In genomic region chrX:100695302-100695701, GRCh38 we compare ENCODE assay signal across 23 cellular contexts. TPM values are rescaled to one million over a fixed set of nuclear protein-coding genes. Genes with fewer than 3 reads are reported as not detected.
DNase-seq lines count a peak whose midpoint lies in the region; ATAC-seq and TF ChIP-seq lines count a peak whose summit lies in the region.
"Had no signal": no experiment of that assay in that cellular context is flagged by ENCODE, and none has a peak within 500 bp of the region (broad histone marks: within the 10 kb centered on the region; RNA-seq: fewer than 3 reads in every experiment).

No MANE protein-coding gene starts in this region.

- no peaks in the 10 kb centered on the region for H3K36me3 Mint-ChIP-seq in HFFc6 (ENCODE audit: low read depth)
- H3K36me3 Mint-ChIP-seq: brain; CD14-positive monocyte; naive thymus-derived CD8-positive, alpha-beta T cell had no signal

- no peaks in the 10 kb centered on the region for H3K9me3 Mint-ChIP-seq in HFFc6
- H3K9me3 Mint-ChIP-seq: activated CD4-positive, alpha-beta T cell treated with anti-CD3 and anti-CD28 coated beads, Interleukin-2, amount 10 ng/mL, durations not matched to agents 7 days and 5 days; naive thymus-derived CD8-positive, alpha-beta T cell had no signal

- peaks cover 13% of the 10 kb centered on the region for H3K4me1 Mint-ChIP-seq in HFFc6 (ENCODE audit: low read depth)
- H3K4me1 Mint-ChIP-seq: activated CD4-positive, alpha-beta T cell treated with anti-CD3 and anti-CD28 coated beads, Interleukin-2, amount 10 ng/mL, durations not matched to agents 7 days and 5 days; brain; CD14-positive monocyte; naive thymus-derived CD8-positive, alpha-beta T cell; T-helper 17 cell had no signal

- ATAC-seq in esophagus mucosa, result peak; percentile 13
- ATAC-seq: HCT116; left ventricle myocardium superior; naive thymus-derived CD8-positive, alpha-beta T cell; T-helper 17 cell had no signal

- no peak overlapping the region for H3K27ac Mint-ChIP-seq in HFFc6
- H3K27ac Mint-ChIP-seq: activated CD4-positive, alpha-beta T cell treated with anti-CD3 and anti-CD28 coated beads, Interleukin-2, amount 10 ng/mL, durations not matched to agents 7 days and 5 days; CD14-positive monocyte; naive thymus-derived CD8-positive, alpha-beta T cell; T-helper 17 cell had no signal

- peak; percentile 25 for DNase-seq in activated CD4-positive, alpha-beta T cell treated with anti-CD3 and anti-CD28 coated beads for 48 hours
- DNase-seq in activated CD4-positive, alpha-beta T cell treated with anti-CD3 and anti-CD28 coated beads for 1 hour, result no peak
- DNase-seq in DMS53 (lab: John Stamatoyannopoulos, UW) (peak; percentile 84), NCI-H1930 (lab: John Stamatoyannopoulos, UW) (peak; percentile 37), HFFc6 (no peak), kidney glomerular epithelial cell (lab: John Stamatoyannopoulos, UW) (no peak)
- DNase-seq: activated CD4-positive, alpha-beta T cell treated with anti-CD3 and anti-CD28 coated beads, Interleukin-2, amount 10 ng/mL, durations not matched to agents 7 days and 5 days; activated effector memory CD4-positive, alpha-beta T cell treated with Interleukin-2 at 50 U/mL for 16 hours; EL; hippocampal formation; left ventricle myocardium superior; midbrain; naive thymus-derived CD8-positive, alpha-beta T cell; NCI-H1048; NCI-H2081 treated with DMSO at 0.1 percent for 48 hours; NCI-H524 treated with DMSO at 0.1 percent for 48 hours; stimulated activated CD4-positive, alpha-beta T cell treated with anti-CD3 and anti-CD28 coated beads, Interleukin-2, amount 100 ng/mL, for 48 hours; stimulated activated naive CD4-positive, alpha-beta T cell; T-helper 17 cell had no signal

- no peaks in the 10 kb centered on the region for H3K27me3 Mint-ChIP-seq in HFFc6 (ENCODE audit: insufficient read depth)
- H3K27me3 Mint-ChIP-seq: brain had no signal

- no peak overlapping the region for H3K4me3 Mint-ChIP-seq in HFFc6
- H3K4me3 Mint-ChIP-seq: activated CD4-positive, alpha-beta T cell treated with anti-CD3 and anti-CD28 coated beads, Interleukin-2, amount 10 ng/mL, durations not matched to agents 7 days and 5 days; brain; CD14-positive monocyte; naive thymus-derived CD8-positive, alpha-beta T cell; T-helper 17 cell had no signal

- TF ChIP-seq CTCF in HFFc6 (IDR thresholded peaks at IDR 0.05), result no peak

RNA-seq across cellular contexts. Expression of gene SYTL4, which starts 36.6 kb away (rescaled TPM):
- total RNA-seq in esophagus mucosa, result 2.9 TPM
- total RNA-seq in HFFc6 (2021; fragmentation: NEBNext Ultra II Directional; extraction: Animal tissue kit (Norgen Biotek cat#: 25700)), result 1 to 10 TPM; 5.5 to 9.2 (median 6.2) TPM
- total RNA-seq: activated CD4-positive, alpha-beta T cell treated with anti-CD3 and anti-CD28 coated beads, Interleukin-2, amount 10 ng/mL, durations not matched to agents 7 days and 5 days; naive thymus-derived CD8-positive, alpha-beta T cell had no signal

RNA-seq across cellular contexts. Expression of gene SRPX2, which starts 51.3 kb away (rescaled TPM):
- total RNA-seq in esophagus mucosa, result 18.9 TPM
- total RNA-seq in HFFc6 (2021; fragmentation: NEBNext Ultra II Directional; extraction: Animal tissue kit (Norgen Biotek cat#: 25700)), result 10 to 100 TPM; 16.8 to 32.0 (median 23.7) TPM
- total RNA-seq: activated CD4-positive, alpha-beta T cell treated with anti-CD3 and anti-CD28 coated beads, Interleukin-2, amount 10 ng/mL, durations not matched to agents 7 days and 5 days; naive thymus-derived CD8-positive, alpha-beta T cell; T-helper 17 cell had no signal

RNA-seq across cellular contexts. Expression of gene TSPAN6, which starts 58.7 kb away (rescaled TPM):
- total RNA-seq in esophagus mucosa, result 36.4 TPM
- 10 to 100 TPM; 14.5 to 20.7 (median 18.3) TPM for total RNA-seq in HFFc6 (2021; fragmentation: NEBNext Ultra II Directional; extraction: Animal tissue kit (Norgen Biotek cat#: 25700))
- total RNA-seq: activated CD4-positive, alpha-beta T cell treated with anti-CD3 and anti-CD28 coated beads, Interleukin-2, amount 10 ng/mL, durations not matched to agents 7 days and 5 days had no signal

Comparison
In these comparisons a context has a peak if more than half of its experiments do, and no peak if none do; other contexts are left out.
1. DNase-seq: peak in activated CD4-positive, alpha-beta T cell treated with anti-CD3 and anti-CD28 coated beads for 48 hours (single experiment), DMS53 (single experiment) and NCI-H1930 (2 of 2); none in activated CD4-positive, alpha-beta T cell treated with anti-CD3 and anti-CD28 coated beads for 1 hour (single experiment), HFFc6 (single experiment) and kidney glomerular epithelial cell (single experiment).